Comparison of ENCODE assay signal across 9 cellular contexts in the genomic region with DNA sequence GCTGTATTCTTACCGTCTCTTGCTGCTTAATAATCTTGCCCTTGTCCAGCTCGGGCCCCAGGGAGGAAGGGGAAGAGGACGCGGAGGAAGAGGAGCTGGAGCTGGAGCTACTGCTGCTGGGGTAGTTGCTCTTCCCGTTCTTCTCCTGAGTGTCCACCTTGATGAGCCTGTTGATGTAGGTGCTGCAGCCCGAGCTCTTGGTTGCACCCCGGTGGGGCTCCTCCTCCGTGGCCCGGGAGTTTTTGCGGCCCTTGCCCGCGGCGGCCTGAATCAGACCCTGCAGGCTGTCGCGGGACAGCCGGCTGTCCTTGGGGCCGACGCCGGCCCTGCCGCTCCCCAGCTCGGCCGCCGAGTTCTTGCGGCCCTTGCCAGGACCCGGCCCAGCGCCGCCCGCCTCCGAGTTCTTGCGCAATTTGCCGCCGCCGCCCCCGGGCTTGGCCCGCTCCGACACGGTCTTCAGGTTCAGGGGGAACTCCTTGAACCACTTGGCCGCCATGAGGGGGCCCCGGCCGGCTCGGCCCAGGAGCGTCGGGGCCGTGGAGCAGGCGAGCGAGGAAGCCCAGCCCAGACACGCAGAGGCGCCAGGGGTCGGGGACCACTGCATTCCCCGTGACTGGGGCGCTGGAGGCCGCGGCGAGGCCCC. TPM values are rescaled to one million over a fixed set of nuclear protein-coding genes. Genes with fewer than 3 reads are reported as not detected.
DNase-seq lines count a peak whose midpoint lies in the region; ATAC-seq and TF ChIP-seq lines count a peak whose summit lies in the region.
"Had no signal": no experiment of that assay in that cellular context is flagged by ENCODE, and none has a peak within 500 bp of the region (broad histone marks: within the 10 kb centered on the region; RNA-seq: fewer than 3 reads in every experiment).

No MANE protein-coding gene starts in this region.

- H3K27me3 Mint-ChIP-seq in activated T-helper 17 cell treated with anti-CD3 and anti-CD28 coated beads, Interleukin-2, amount 50 U/mL, for 72 hours: peaks cover 34% of the 10 kb centered on the region

- no peak overlapping the region for H3K4me3 ChIP-seq in GM06990 (replicated peaks; ENCODE audit: low read depth, low read length)
- peak overlapping the region; percentile 28 for H3K4me3 ChIP-seq in iPS-11a (ENCODE audit: low read depth, low read length)

- H3K27ac Mint-ChIP-seq in activated T-helper 17 cell treated with anti-CD3 and anti-CD28 coated beads, Interleukin-2, amount 50 U/mL, for 72 hours: peak overlapping the region; percentile 1

- H3K4me1 Mint-ChIP-seq in activated T-helper 17 cell treated with anti-CD3 and anti-CD28 coated beads, Interleukin-2, amount 50 U/mL, for 72 hours: peaks cover 15% of the 10 kb centered on the region

- H3K27me3 ChIP-seq in GM06990 (replicated peaks; ENCODE audit: control insufficient read depth, insufficient read depth, low read length): peaks cover 1% of the 10 kb centered on the region; the same call in 1 of the 2 replicates

- no peak for TF ChIP-seq CTCF in GM06990 (IDR thresholded peaks at IDR 0.05; ENCODE audit: insufficient read depth, low read length, poor library complexity, severe bottlenecking)

- H3K36me3 ChIP-seq in GM06990 (ENCODE audit: control insufficient read depth, insufficient read depth, low read length): no peaks in the 10 kb centered on the region

- no peak overlapping the region for H3K4me3 Mint-ChIP-seq in activated T-helper 17 cell treated with anti-CD3 and anti-CD28 coated beads, Interleukin-2, amount 50 U/mL, for 72 hours

- no peaks in the 10 kb centered on the region for H3K9me3 Mint-ChIP-seq in activated T-helper 17 cell treated with anti-CD3 and anti-CD28 coated beads, Interleukin-2, amount 50 U/mL, for 72 hours

- DNase-seq in GM06990 (ENCODE audit: extremely low read depth, insufficient read length) (peak; percentile 24), retina (peak; percentile 63), cortex of kidney (lab: John Stamatoyannopoulos, UW) (no peak), NCI-H1105 treated with DMSO at 0.1 percent for 48 hours (lab: John Stamatoyannopoulos, UW) (no peak)
- DNase-seq: amniotic stem cell had no signal

- ATAC-seq in activated T-helper 17 cell treated with anti-CD3 and anti-CD28 coated beads, Interleukin-2, amount 50 U/mL, for 72 hours (replicated peaks): no peak
- no peak for ATAC-seq in GM19324 (IDR thresholded peaks at IDR 0.05; ENCODE audit: low FRiP score, unreplicated experiment)
- ATAC-seq in HG03139 (IDR thresholded peaks at IDR 0.05; ENCODE audit: unreplicated experiment): no peak

- no peaks in the 10 kb centered on the region for H3K36me3 Mint-ChIP-seq in activated T-helper 17 cell treated with anti-CD3 and anti-CD28 coated beads, Interleukin-2, amount 50 U/mL, for 72 hours (ENCODE audit: low read depth)

RNA-seq across cellular contexts. Expression of a gene that starts 0.5 kb away (rescaled TPM):
- total RNA-seq in activated T-helper 17 cell treated with anti-CD3 and anti-CD28 coated beads, Interleukin-2, amount 50 U/mL, for 72 hours: not detected

RNA-seq across cellular contexts. Expression of a gene that starts 0.7 kb away (rescaled TPM):
- under 1 TPM in 1 of 2 donors, not detected in 1; 0.03 TPM for total RNA-seq in activated T-helper 17 cell treated with anti-CD3 and anti-CD28 coated beads, Interleukin-2, amount 50 U/mL, for 72 hours

RNA-seq across cellular contexts. Expression of a gene that starts 56.9 kb away (rescaled TPM):
- total RNA-seq in activated T-helper 17 cell treated with anti-CD3 and anti-CD28 coated beads, Interleukin-2, amount 50 U/mL, for 72 hours: 100 to 1,000 TPM in 1 of 2 donors, 10 to 100 TPM in 1; 91.6 to 118 TPM

Comparison
In these comparisons a context has a peak if more than half of its experiments do, and no peak if none do; other contexts are left out.
1. DNase-seq: peak in GM06990 (single experiment) and retina (single experiment); none in cortex of kidney (single experiment) and NCI-H1105 treated with DMSO at 0.1 percent for 48 hours (single experiment).